In genomic region chr11:1305558-1306056, GRCh38 we compare ENCODE assay signal across 13 cellular contexts. TPM values are rescaled to one million over a fixed set of nuclear protein-coding genes. Genes with fewer than 3 reads are reported as not detected.
DNase-seq lines count a peak whose midpoint lies in the region; TF ChIP-seq lines count a peak whose summit lies in the region.
"Had no signal": no experiment of that assay in that cellular context is flagged by ENCODE, and none has a peak within 500 bp of the region (broad histone marks: within the 10 kb centered on the region; RNA-seq: fewer than 3 reads in every experiment).

No MANE protein-coding gene starts in this region.

- H3K27me3 Mint-ChIP-seq in activated CD4-positive, alpha-beta T cell treated with anti-CD3 and anti-CD28 coated beads, Interleukin-2, amount 10 ng/mL, durations not matched to agents 7 days and 5 days = no peaks in the 10 kb centered on the region
- H3K27me3 Mint-ChIP-seq: CD4-positive, CD25-positive, alpha-beta regulatory T cell had no signal

- H3K27me3 ChIP-seq in endocrine pancreas (ENCODE audit: control insufficient read depth, insufficient read depth, low read length) (no peaks in the 10 kb centered on the region), muscle layer of duodenum (ENCODE audit: low read depth, low read length) (no peaks in the 10 kb centered on the region), testis (no peaks in the 10 kb centered on the region), A673 (replicated peaks; ENCODE audit: insufficient read depth, low read depth, low read length, poor library complexity) (no peaks in the 10 kb centered on the region)

- peaks cover 1% of the 10 kb centered on the region for H3K9me3 Mint-ChIP-seq in activated CD4-positive, alpha-beta T cell treated with anti-CD3 and anti-CD28 coated beads, Interleukin-2, amount 10 ng/mL, durations not matched to agents 7 days and 5 days

- CTCF ChIA-PET in activated CD4-positive, alpha-beta T cell treated with anti-CD3 and anti-CD28 coated beads, Interleukin-2, amount 10 ng/mL, durations not matched to agents 7 days and 5 days (lab: Charles Lee) = no interaction called here
- CTCF ChIA-PET in A673 (lab: Charles Lee) = no interaction called here

- peak overlapping the region; percentile 5 for H3K27ac ChIP-seq in muscle layer of duodenum (ENCODE audit: low read length)
- peak overlapping the region; percentile 53 to 72 for H3K27ac ChIP-seq in testis
- no peak overlapping the region for H3K27ac ChIP-seq in A673 (ENCODE audit: low read depth, low read length, poor library complexity, severe bottlenecking)
- H3K27ac ChIP-seq: thoracic aorta had no signal

- intact Hi-C loops in testis (cut with DNase I; ENCODE audit: low total_unique reads) (no loop called here), A673 (cut with micrococcal nuclease; ENCODE audit: unreplicated experiment) (no loop called here)

- H3K4me1 Mint-ChIP-seq in activated CD4-positive, alpha-beta T cell treated with anti-CD3 and anti-CD28 coated beads, Interleukin-2, amount 10 ng/mL, durations not matched to agents 7 days and 5 days = peaks cover 25% of the 10 kb centered on the region

- peaks cover 2% of the 10 kb centered on the region for H3K36me3 Mint-ChIP-seq in activated CD4-positive, alpha-beta T cell treated with anti-CD3 and anti-CD28 coated beads, Interleukin-2, amount 10 ng/mL, durations not matched to agents 7 days and 5 days (ENCODE audit: low read depth)

- no peak for TF ChIP-seq CTCF in testis (IDR thresholded peaks at IDR 0.05)
- no peak for TF ChIP-seq CTCF in A673 (conservative IDR thresholded peaks at IDR 0.05; ENCODE audit: low read depth, low read length)

- DNase-seq in activated CD4-positive, alpha-beta T cell treated with anti-CD3 and anti-CD28 coated beads, Interleukin-2, amount 10 ng/mL, durations not matched to agents 7 days and 5 days = peak; percentile 5
- no peak for DNase-seq in activated CD4-positive, alpha-beta T cell treated with anti-CD3 and anti-CD28 coated beads, Interleukin-2, amount 50 U/mL, for 48 hours
- no peak for DNase-seq in testis
- DNase-seq in NCI-H128 (lab: John Stamatoyannopoulos, UW; ENCODE audit: unreplicated experiment) = no peak
- DNase-seq in NOMO-1 treated with DMSO at 0.1 percent for 48 hours (lab: John Stamatoyannopoulos, UW; ENCODE audit: unreplicated experiment) = no peak
- no peak for DNase-seq in A673 (ENCODE audit: low spot score)
- DNase-seq: activated gamma-delta T cell; CD4-positive, CD25-positive, alpha-beta regulatory T cell; NCI-H2029; NCI-H510A had no signal

- H3K9me3 ChIP-seq in endocrine pancreas (ENCODE audit: control insufficient read depth, low read length) (no peaks in the 10 kb centered on the region), muscle layer of duodenum (ENCODE audit: control insufficient read depth in 1 of 2, low read length in 2 of 2) (no peaks in the 10 kb centered on the region), testis (no peaks in the 10 kb centered on the region), A673 (ENCODE audit: low read depth, low read length, poor library complexity, severe bottlenecking) (no peaks in the 10 kb centered on the region)
- H3K9me3 ChIP-seq: thoracic aorta had no signal

- no peak overlapping the region for H3K4me3 Mint-ChIP-seq in activated CD4-positive, alpha-beta T cell treated with anti-CD3 and anti-CD28 coated beads, Interleukin-2, amount 10 ng/mL, durations not matched to agents 7 days and 5 days

- WGBS in testis, 2 donors = 77 to 88% methylated on average over 19 to 24 of the region's 24 CpGs

- H3K4me1 ChIP-seq in endocrine pancreas (ENCODE audit: control insufficient read depth, insufficient read depth, low read length) (no peaks in the 10 kb centered on the region), muscle layer of duodenum (ENCODE audit: control insufficient read depth in 1 of 2, insufficient read depth in 2 of 2, low read length in 2 of 2) (peaks cover 23 to 65% of the 10 kb centered on the region in 2 donors), testis (peaks cover 69% of the 10 kb centered on the region), A673 (ENCODE audit: insufficient read depth, low read length, poor library complexity, severe bottlenecking) (peaks cover 8% of the 10 kb centered on the region)

- TF ChIP-seq POLR2A in testis (IDR thresholded peaks at IDR 0.05) = no peak

- no peak overlapping the region for H3K27ac Mint-ChIP-seq in activated CD4-positive, alpha-beta T cell treated with anti-CD3 and anti-CD28 coated beads, Interleukin-2, amount 10 ng/mL, durations not matched to agents 7 days and 5 days

- POLR2A ChIA-PET in activated CD4-positive, alpha-beta T cell treated with anti-CD3 and anti-CD28 coated beads, Interleukin-2, amount 10 ng/mL, durations not matched to agents 7 days and 5 days (lab: Charles Lee) = no interaction called here
- POLR2A ChIA-PET in A673 (lab: Charles Lee; ENCODE audit: low non-redundant PET) = no interaction called here

- H3K36me3 ChIP-seq in endocrine pancreas (ENCODE audit: control insufficient read depth, insufficient read depth, low read length) = no peaks in the 10 kb centered on the region
- H3K36me3 ChIP-seq in muscle layer of duodenum (ENCODE audit: control insufficient read depth in 1 of 2, insufficient read depth in 2 of 2, low read length in 2 of 2) = no peaks in the 10 kb centered on the region
- H3K36me3 ChIP-seq in testis (ENCODE audit: low read depth, missing control alignments) = no peaks in the 10 kb centered on the region
- H3K36me3 ChIP-seq in A673 (ENCODE audit: insufficient read depth, low read length, poor library complexity, severe bottlenecking) = no peaks in the 10 kb centered on the region
- H3K36me3 ChIP-seq: thoracic aorta had no signal

- no TSS peak for BruUV-seq in A673 (replicated peaks; lab: Mats Ljungman, UMichigan)

- peak overlapping the region; percentile 60 for H3K9ac ChIP-seq in endocrine pancreas (ENCODE audit: control insufficient read depth, insufficient read depth, low read length)

- H3K4me3 ChIP-seq in endocrine pancreas (ENCODE audit: control insufficient read depth, insufficient read depth, low read length) (peak overlapping the region; percentile 44), muscle layer of duodenum (ENCODE audit: low read depth in 1 of 2, low read length in 2 of 2) (no peak overlapping the region), testis (no peak overlapping the region), A673 (ENCODE audit: low read depth, low read length, poor library complexity, severe bottlenecking) (no peak overlapping the region)
- H3K4me3 ChIP-seq: thoracic aorta had no signal

RNA-seq across cellular contexts. Expression of gene TOLLIP, which starts 3.8 kb away (rescaled TPM):
- total RNA-seq in activated CD4-positive, alpha-beta T cell treated with anti-CD3 and anti-CD28 coated beads, Interleukin-2, amount 10 ng/mL, durations not matched to agents 7 days and 5 days = 10 to 100 TPM; 35.3 to 35.6 TPM
- total RNA-seq in testis (100 to 1,000 TPM; 197 to 220 TPM), A673 (2021) (24.0 and 32.5 TPM in 2 replicates)
- 185 TPM for polyA plus RNA-seq in testis (ENCODE audit: insufficient read depth, low read depth, low replicate concordance)
